ENCODE assay signal across 8 cellular contexts in genomic region chr11:68840661-68841653, GRCh38. TPM values are rescaled to one million over a fixed set of nuclear protein-coding genes. Genes with fewer than 3 reads are reported as not detected.
DNase-seq lines count a peak whose midpoint lies in the region; ATAC-seq and TF ChIP-seq lines count a peak whose summit lies in the region.

No MANE protein-coding gene starts in this region.

- H3K27ac Mint-ChIP-seq in CD4-positive, alpha-beta memory T cell: peak overlapping the region; percentile 90 to 98 (median 95)
- H3K27ac Mint-ChIP-seq in activated CD4-positive, alpha-beta T cell treated with anti-CD3 and anti-CD28 coated beads for 36 hours: peak overlapping the region; percentile 31

- CTCF ChIA-PET in CD4-positive, alpha-beta memory T cell (lab: Charles Lee; ENCODE audit: partially characterized antibody): no interaction called here
- CTCF ChIA-PET in activated CD4-positive, alpha-beta T cell treated with anti-CD3 and anti-CD28 coated beads for 36 hours (lab: Charles Lee): no interaction called here

- no peaks in the 10 kb centered on the region for H3K36me3 ChIP-seq in CD4-positive, alpha-beta memory T cell (ENCODE audit: insufficient read depth, low read length)
- peaks cover 5% of the 10 kb centered on the region for H3K36me3 ChIP-seq in muscle layer of colon (ENCODE audit: insufficient read depth, low read length)

- intact Hi-C loops in CD4-positive, alpha-beta memory T cell (cut with micrococcal nuclease): loop anchor here (5.0 to 10.0 kb wide), 2 partner anchors 44 to 376 kb away; partner anchors contain the start of gene PPP6R3
- intact Hi-C loops in activated CD4-positive, alpha-beta T cell treated with anti-CD3 and anti-CD28 coated beads for 36 hours (cut with DNase I, micrococcal nuclease): loop anchor here in 1 of 2 experiments (1.0 to 5.0 kb wide), 5 partner anchors 207 to 719 kb away; partner anchors contain the start of genes CHKA, KMT5B, PPP6R3 and TPCN2

- ATAC-seq in activated CD4-positive, alpha-beta T cell treated with anti-CD3 and anti-CD28 coated beads for 36 hours: no peak
- no peak for ATAC-seq in HG03135 (IDR thresholded peaks at IDR 0.05; ENCODE audit: unreplicated experiment)
- no peak for ATAC-seq in GM19328 (IDR thresholded peaks at IDR 0.05; ENCODE audit: unreplicated experiment)
- ATAC-seq in HG03342 (IDR thresholded peaks at IDR 0.05; ENCODE audit: unreplicated experiment): no peak

- peak overlapping the region; percentile 47 to 67 for H3K4me3 ChIP-seq in CD4-positive, alpha-beta memory T cell (ENCODE audit: low read length in 2 of 2)
- peak overlapping the region; percentile 66 for H3K4me3 ChIP-seq in epithelial cell of proximal tubule (ENCODE audit: low read depth, low read length)
- peak overlapping the region; percentile 81 to 86 for H3K4me3 ChIP-seq in muscle layer of colon (ENCODE audit: low read depth in 1 of 2, low read length in 2 of 2)

- H3K27ac ChIP-seq in CD4-positive, alpha-beta memory T cell (ENCODE audit: low read depth, low read length): peak overlapping the region; percentile 67
- H3K27ac ChIP-seq in muscle layer of colon (ENCODE audit: low read depth, low read length): peak overlapping the region; percentile 99

- peaks cover 0 to 14% of the 10 kb centered on the region in 2 donors for H3K36me3 Mint-ChIP-seq in CD4-positive, alpha-beta memory T cell
- no peaks in the 10 kb centered on the region for H3K36me3 Mint-ChIP-seq in activated CD4-positive, alpha-beta T cell treated with anti-CD3 and anti-CD28 coated beads for 36 hours (ENCODE audit: low read depth)

- peak in 3 of 5 donors; percentile 8 to 52 (median 12) for DNase-seq in CD4-positive, alpha-beta memory T cell
- DNase-seq in HS-27A (ENCODE audit: low read depth) (peak; percentile 12), epithelial cell of proximal tubule (ENCODE audit: low read depth) (no peak)
- DNase-seq in activated CD4-positive, alpha-beta T cell treated with anti-CD3 and anti-CD28 coated beads for 36 hours: peak; percentile 51

- H3K4me1 ChIP-seq in CD4-positive, alpha-beta memory T cell (ENCODE audit: insufficient read depth, low read length): peaks cover 67% of the 10 kb centered on the region
- peaks cover 49% of the 10 kb centered on the region for H3K4me1 ChIP-seq in muscle layer of colon (ENCODE audit: insufficient read depth, low read length)

- no peaks in the 10 kb centered on the region for H3K27me3 ChIP-seq in CD4-positive, alpha-beta memory T cell (ENCODE audit: insufficient read depth, low read length)
- H3K27me3 ChIP-seq in muscle layer of colon (ENCODE audit: control insufficient read depth in 1 of 2, insufficient read depth in 2 of 2, low read length in 2 of 2): no peaks in the 10 kb centered on the region

- peak overlapping the region; percentile 86 for H3K9ac ChIP-seq in muscle layer of colon (ENCODE audit: low read length)

- no peaks in the 10 kb centered on the region for H3K9me3 ChIP-seq in CD4-positive, alpha-beta memory T cell (ENCODE audit: control insufficient read depth in 1 of 2, low read length in 2 of 2)
- no peaks in the 10 kb centered on the region for H3K9me3 ChIP-seq in muscle layer of colon (ENCODE audit: low read length)

- H3K4me3 Mint-ChIP-seq in CD4-positive, alpha-beta memory T cell: peak overlapping the region; percentile 83 to 93 (median 88)
- peak overlapping the region; percentile 81 for H3K4me3 Mint-ChIP-seq in activated CD4-positive, alpha-beta T cell treated with anti-CD3 and anti-CD28 coated beads for 36 hours

- peaks cover 26 to 65% (median 45%) of the 10 kb centered on the region in 4 donors for H3K4me1 Mint-ChIP-seq in CD4-positive, alpha-beta memory T cell
- H3K4me1 Mint-ChIP-seq in activated CD4-positive, alpha-beta T cell treated with anti-CD3 and anti-CD28 coated beads for 36 hours: peaks cover 47% of the 10 kb centered on the region

- POLR2A ChIA-PET in CD4-positive, alpha-beta memory T cell (lab: Charles Lee; ENCODE audit: partially characterized antibody): interaction anchor here (0.7 to 3.7 kb wide), 3 partner anchors 14 to 42 kb away, joined by 3 to 29 read pairs (median 4); no protein-coding TSS in a partner anchor
- POLR2A ChIA-PET in activated CD4-positive, alpha-beta T cell treated with anti-CD3 and anti-CD28 coated beads for 36 hours (lab: Charles Lee): no interaction called here

- H3K27me3 Mint-ChIP-seq in CD4-positive, alpha-beta memory T cell: no peaks in the 10 kb centered on the region
- H3K27me3 Mint-ChIP-seq in activated CD4-positive, alpha-beta T cell treated with anti-CD3 and anti-CD28 coated beads for 36 hours: no peaks in the 10 kb centered on the region

- no peak for TF ChIP-seq CTCF in epithelial cell of proximal tubule (conservative IDR thresholded peaks at IDR 0.05; ENCODE audit: low read depth, low read length)

- no peaks in the 10 kb centered on the region for H3K9me3 Mint-ChIP-seq in CD4-positive, alpha-beta memory T cell
- no peaks in the 10 kb centered on the region for H3K9me3 Mint-ChIP-seq in activated CD4-positive, alpha-beta T cell treated with anti-CD3 and anti-CD28 coated beads for 36 hours (ENCODE audit: low read depth)

RNA-seq across cellular contexts. Expression of gene CPT1A, which starts 0.8 kb away (rescaled TPM):
- 10 to 100 TPM; 29.3 to 35.5 TPM for total RNA-seq in CD4-positive, alpha-beta memory T cell
- 1 to 10 TPM; 7.5 to 7.7 TPM for polyA plus RNA-seq in CD4-positive, alpha-beta memory T cell
- total RNA-seq in activated CD4-positive, alpha-beta T cell treated with anti-CD3 and anti-CD28 coated beads for 36 hours: 10 to 100 TPM; 23.3 to 25.4 TPM
- 6.7 and 10.2 TPM in 2 replicates for total RNA-seq in epithelial cell of proximal tubule
